In the genomic region with DNA sequence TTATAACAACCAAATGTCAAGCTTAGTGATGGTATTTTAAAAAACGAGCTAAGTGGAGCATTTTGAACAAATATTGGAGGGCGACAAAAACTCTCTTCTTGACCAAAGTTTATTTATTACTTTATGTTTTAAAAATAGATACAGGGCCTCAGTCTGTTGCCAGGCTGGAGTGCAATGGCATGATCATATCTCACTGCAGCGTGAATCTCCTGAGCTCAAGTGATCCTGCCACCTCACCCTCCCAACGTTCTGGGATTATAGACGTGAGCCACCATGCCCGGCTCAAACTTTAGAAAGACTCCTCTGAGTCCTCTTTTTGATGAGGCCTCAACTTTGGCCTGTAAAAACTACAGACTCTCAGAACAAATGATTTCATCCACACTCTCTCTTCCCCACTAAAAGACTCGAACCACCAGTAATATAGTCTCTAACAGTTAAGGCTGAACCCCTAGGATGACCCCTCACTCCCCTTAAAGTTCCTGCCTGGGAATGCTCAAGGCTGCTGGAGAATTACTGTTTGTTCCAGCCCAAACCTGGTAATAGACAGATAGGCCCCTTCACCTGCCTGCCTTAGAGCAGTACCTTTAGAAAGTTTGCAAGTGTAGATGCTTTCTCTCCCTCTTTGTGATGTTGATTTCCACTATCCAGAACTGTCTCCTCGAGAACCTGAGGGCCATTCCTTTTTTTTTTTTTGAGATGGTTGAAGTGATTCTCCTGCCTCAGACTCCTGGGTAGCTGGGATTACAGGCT, we compare ENCODE assay signal across 2 cellular contexts.
A peak's percentile ranks its signal among the peaks of the same experiment; 100 is the strongest.
TF ChIP-seq lines count a peak whose summit lies in the region.

No MANE protein-coding gene starts in this region.

TF ChIP-seq in H1, 55 proteins besides CTCF, POLR2A, EP300 and RAD21:
- TF ChIP-seq POU5F1 (IDR thresholded peaks at IDR 0.05; ENCODE audit: low read depth, low read length) (0 out of 2 replicates have a peak, but pooled peaks have one; percentile 46), FOSL1 (IDR thresholded peaks at IDR 0.05; ENCODE audit: insufficient read depth, low read depth, low read length) (no peak)

TF ChIP-seq in SK-N-SH, 30 proteins besides CTCF, POLR2A, EP300 and RAD21:
- TF ChIP-seq CHD2 (IDR thresholded peaks at IDR 0.05; ENCODE audit: low read length, partially characterized antibody) (no peak), NRF1 (IDR thresholded peaks at IDR 0.05; ENCODE audit: low read depth, low read length) (no peak)
- TF ChIP-seq, protein P1, sequence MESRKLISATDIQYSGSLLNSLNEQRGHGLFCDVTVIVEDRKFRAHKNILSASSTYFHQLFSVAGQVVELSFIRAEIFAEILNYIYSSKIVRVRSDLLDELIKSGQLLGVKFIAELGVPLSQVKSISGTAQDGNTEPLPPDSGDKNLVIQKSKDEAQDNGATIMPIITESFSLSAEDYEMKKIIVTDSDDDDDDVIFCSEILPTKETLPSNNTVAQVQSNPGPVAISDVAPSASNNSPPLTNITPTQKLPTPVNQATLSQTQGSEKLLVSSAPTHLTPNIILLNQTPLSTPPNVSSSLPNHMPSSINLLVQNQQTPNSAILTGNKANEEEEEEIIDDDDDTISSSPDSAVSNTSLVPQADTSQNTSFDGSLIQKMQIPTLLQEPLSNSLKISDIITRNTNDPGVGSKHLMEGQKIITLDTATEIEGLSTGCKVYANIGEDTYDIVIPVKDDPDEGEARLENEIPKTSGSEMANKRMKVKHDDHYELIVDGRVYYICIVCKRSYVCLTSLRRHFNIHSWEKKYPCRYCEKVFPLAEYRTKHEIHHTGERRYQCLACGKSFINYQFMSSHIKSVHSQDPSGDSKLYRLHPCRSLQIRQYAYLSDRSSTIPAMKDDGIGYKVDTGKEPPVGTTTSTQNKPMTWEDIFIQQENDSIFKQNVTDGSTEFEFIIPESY (IDR thresholded peaks at IDR 0.05; ENCODE audit: borderline replicate concordance, low read depth) = no peak
- TF ChIP-seq, protein P2, sequence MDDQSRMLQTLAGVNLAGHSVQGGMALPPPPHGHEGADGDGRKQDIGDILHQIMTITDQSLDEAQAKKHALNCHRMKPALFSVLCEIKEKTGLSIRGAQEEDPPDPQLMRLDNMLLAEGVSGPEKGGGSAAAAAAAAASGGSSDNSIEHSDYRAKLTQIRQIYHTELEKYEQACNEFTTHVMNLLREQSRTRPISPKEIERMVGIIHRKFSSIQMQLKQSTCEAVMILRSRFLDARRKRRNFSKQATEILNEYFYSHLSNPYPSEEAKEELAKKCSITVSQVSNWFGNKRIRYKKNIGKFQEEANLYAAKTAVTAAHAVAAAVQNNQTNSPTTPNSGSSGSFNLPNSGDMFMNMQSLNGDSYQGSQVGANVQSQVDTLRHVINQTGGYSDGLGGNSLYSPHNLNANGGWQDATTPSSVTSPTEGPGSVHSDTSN (IDR thresholded peaks at IDR 0.05) = no peak
